ENCODE assay signal across 9 cellular contexts in the genomic region with DNA sequence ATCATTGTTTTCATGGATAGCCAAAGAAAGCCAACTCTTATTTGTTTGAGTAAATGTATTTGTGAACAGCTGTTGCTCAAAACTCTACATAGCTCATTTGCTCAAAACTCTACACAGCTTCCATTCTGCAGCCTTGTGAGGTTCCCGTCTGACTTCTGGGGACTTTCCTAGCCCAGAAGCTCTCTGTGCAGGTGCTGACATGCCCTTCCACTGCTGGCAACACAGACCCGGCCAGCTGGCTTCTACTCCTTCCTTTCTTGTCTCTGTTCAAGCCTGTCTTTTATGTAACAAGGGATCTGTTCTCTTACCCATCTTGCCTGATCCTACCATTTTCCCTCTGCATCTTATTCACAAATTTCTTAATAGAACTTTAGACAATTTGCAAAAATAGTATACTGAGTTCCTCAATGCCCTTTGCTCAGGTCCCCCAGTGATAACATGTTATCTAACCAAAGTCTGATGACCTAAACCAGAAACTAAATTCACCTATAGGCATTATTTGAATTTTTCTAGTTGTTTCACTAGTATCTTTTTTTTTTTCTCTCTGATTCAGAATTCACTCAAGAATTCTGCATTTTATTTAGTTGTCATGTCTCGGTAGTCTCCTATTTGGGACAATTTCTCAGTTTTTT.
DNase-seq lines count a peak whose midpoint lies in the region; ATAC-seq and TF ChIP-seq lines count a peak whose summit lies in the region.
"Had no signal": no experiment of that assay in that cellular context is flagged by ENCODE, and none has a peak within 500 bp of the region (broad histone marks: within the 10 kb centered on the region; RNA-seq: fewer than 3 reads in every experiment).

No MANE protein-coding gene starts in this region.

- no peaks in the 10 kb centered on the region for H3K27me3 Mint-ChIP-seq in activated CD4-positive, alpha-beta memory T cell treated with anti-CD3 and anti-CD28 coated beads, Interleukin-2, amount 10 ng/mL, durations not matched to agents 7 days and 5 days

- H3K4me1 Mint-ChIP-seq in activated CD4-positive, alpha-beta memory T cell treated with anti-CD3 and anti-CD28 coated beads, Interleukin-2, amount 10 ng/mL, durations not matched to agents 7 days and 5 days: no peaks in the 10 kb centered on the region

- TF ChIP-seq POLR2A in erythroblast (IDR thresholded peaks at IDR 0.05; ENCODE audit: low read length): no peak

- no peaks in the 10 kb centered on the region for H3K36me3 Mint-ChIP-seq in activated CD4-positive, alpha-beta memory T cell treated with anti-CD3 and anti-CD28 coated beads, Interleukin-2, amount 10 ng/mL, durations not matched to agents 7 days and 5 days (ENCODE audit: low read depth)

- no peak overlapping the region for H3K4me3 Mint-ChIP-seq in activated CD4-positive, alpha-beta memory T cell treated with anti-CD3 and anti-CD28 coated beads, Interleukin-2, amount 10 ng/mL, durations not matched to agents 7 days and 5 days

- POLR2A ChIA-PET in activated CD4-positive, alpha-beta memory T cell treated with anti-CD3 and anti-CD28 coated beads, Interleukin-2, amount 10 ng/mL, durations not matched to agents 7 days and 5 days (lab: Charles Lee): no interaction called here

- peaks cover 3% of the 10 kb centered on the region for H3K9me3 Mint-ChIP-seq in activated CD4-positive, alpha-beta memory T cell treated with anti-CD3 and anti-CD28 coated beads, Interleukin-2, amount 10 ng/mL, durations not matched to agents 7 days and 5 days

- no peak overlapping the region for H3K27ac Mint-ChIP-seq in activated CD4-positive, alpha-beta memory T cell treated with anti-CD3 and anti-CD28 coated beads, Interleukin-2, amount 10 ng/mL, durations not matched to agents 7 days and 5 days

- ATAC-seq in GM19351 (IDR thresholded peaks at IDR 0.05; ENCODE audit: unreplicated experiment) (peak; percentile 92), HG02870 (IDR thresholded peaks at IDR 0.05; ENCODE audit: unreplicated experiment) (peak; percentile 97)

- CTCF ChIA-PET in activated CD4-positive, alpha-beta memory T cell treated with anti-CD3 and anti-CD28 coated beads, Interleukin-2, amount 10 ng/mL, durations not matched to agents 7 days and 5 days (lab: Charles Lee): no interaction called here

- DNase-seq in DMS 273 (lab: John Stamatoyannopoulos, UW; ENCODE audit: unreplicated experiment): peak; percentile 86
- peak; percentile 37 for DNase-seq in NCI-H1105 treated with DMSO at 0.1 percent for 48 hours (lab: John Stamatoyannopoulos, UW)
- no peak for DNase-seq in DMS79 treated with DMSO at 0.1 percent for 48 hours (lab: John Stamatoyannopoulos, UW)
- DNase-seq in activated CD4-positive, alpha-beta memory T cell treated with anti-CD3 and anti-CD28 coated beads, Interleukin-2, amount 10 ng/mL, durations not matched to agents 7 days and 5 days: no peak
- no peak for DNase-seq in erythroblast (lab: John Stamatoyannopoulos, UW)
- no peak for DNase-seq in NCI-H774 (lab: John Stamatoyannopoulos, UW)
- DNase-seq: activated CD4-positive, alpha-beta T cell treated with anti-CD3 and anti-CD28 coated beads, Interleukin-2, amount 50 U/mL, for 48 hours had no signal

Comparison
In these comparisons a context has a peak if more than half of its experiments do, and no peak if none do; other contexts are left out.
1. DNase-seq: peak in DMS 273 (single experiment) and NCI-H1105 treated with DMSO at 0.1 percent for 48 hours (single experiment); none in DMS79 treated with DMSO at 0.1 percent for 48 hours (single experiment), activated CD4-positive, alpha-beta memory T cell treated with anti-CD3 and anti-CD28 coated beads, Interleukin-2, amount 10 ng/mL, durations not matched to agents 7 days and 5 days (single experiment), erythroblast (0 of 2) and NCI-H774 (single experiment).